27 cellular contexts compared by ENCODE assay signal in the genomic region with DNA sequence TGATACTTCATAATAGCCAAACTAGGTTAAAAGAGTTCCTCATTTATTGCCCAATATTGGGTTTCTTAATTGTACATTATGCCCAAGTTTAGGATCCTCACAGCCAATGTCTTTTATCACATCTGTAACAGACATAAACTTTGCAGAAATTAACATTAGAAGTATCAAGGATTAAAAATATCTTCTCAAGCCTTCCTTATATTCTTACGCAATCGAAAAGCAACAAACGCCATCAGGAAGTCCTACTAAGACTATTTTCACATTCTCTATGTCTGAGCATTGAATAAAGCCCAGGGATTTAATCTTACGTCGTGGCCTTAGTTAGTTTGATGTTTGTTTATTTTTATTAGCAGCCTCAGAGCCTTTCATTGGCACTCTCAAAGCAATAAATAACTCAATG.
"Had no signal": no experiment of that assay in that cellular context is flagged by ENCODE, and none has a peak within 500 bp of the region (broad histone marks: within the 10 kb centered on the region; RNA-seq: fewer than 3 reads in every experiment).

No MANE protein-coding gene starts in this region.

- H3K4me3 ChIP-seq: ascending aorta, cardiac muscle cell, coronary artery, dorsolateral prefrontal cortex, left lung, lower lobe of right lung, pancreas, psoas muscle, tibial nerve had no signal

- H3K9me3 ChIP-seq: ascending aorta, left lung, lower lobe of right lung, pancreas, psoas muscle, tibial nerve had no signal

- DNase-seq: activated CD4-positive, alpha-beta memory T cell treated with anti-CD3 and anti-CD28 coated beads for 36 hours; activated CD4-positive, alpha-beta T cell treated with anti-CD3 and anti-CD28 coated beads for 48 hours; activated CD8-positive, alpha-beta memory T cell treated with anti-CD3 and anti-CD28 coated beads, Interleukin-2, amount 50 U/mL, for 4 hours; activated gamma-delta T cell; activated naive CD4-positive, alpha-beta T cell treated with anti-CD3 and anti-CD28 coated beads, Interleukin-2, amount 10 ng/mL, durations not matched to agents 7 days and 5 days; activated naive CD8-positive, alpha-beta T cell treated with anti-CD3 and anti-CD28 coated beads, Interleukin-2, amount 10 ng/mL, durations not matched to agents 7 days and 5 days; activated T-cell treated with anti-CD3 and anti-CD28 coated beads, Interleukin-2, amount 50 U/mL, for 1 hour; cerebellar nuclear complex; dorsolateral prefrontal cortex; effector memory CD4-positive, alpha-beta T cell; erythroblast; foreskin melanocyte; left lung; lower lobe of right lung; mesenchymal stem cell; naive thymus-derived CD8-positive, alpha-beta T cell; nucleus accumbens; pancreas; psoas muscle; stimulated activated CD4-positive, alpha-beta T cell treated with anti-CD3 and anti-CD28 coated beads, Interleukin-2, amount 100 ng/mL, for 48 hours; stimulated activated naive CD4-positive, alpha-beta T cell treated with Interleukin-2 at 50 U/mL for 16 hours had no signal

- H3K4me1 ChIP-seq: ascending aorta, left lung, lower lobe of right lung, pancreas, psoas muscle had no signal

- ATAC-seq: left lung; lower lobe of right lung; naive thymus-derived CD8-positive, alpha-beta T cell; pancreas; psoas muscle had no signal

- H3K27ac ChIP-seq: ascending aorta, cardiac muscle cell, coronary artery, dorsolateral prefrontal cortex, left lung, lower lobe of right lung, pancreas, psoas muscle, tibial nerve, VCaP had no signal

- H3K27me3 ChIP-seq: ascending aorta, cardiac muscle cell, dorsolateral prefrontal cortex, left lung, pancreas, tibial nerve had no signal

- FAIRE-seq: islet of Langerhans, pancreas had no signal

- H3K36me3 ChIP-seq: ascending aorta, cardiac muscle cell, left lung, lower lobe of right lung, pancreas, tibial nerve had no signal
